9 cellular contexts compared by ENCODE assay signal in genomic region chr11:64801591-64802369, GRCh38. TPM values are rescaled to one million over a fixed set of nuclear protein-coding genes. Genes with fewer than 3 reads are reported as not detected.
A peak's percentile ranks its signal among the peaks of the same experiment; 100 is the strongest.
DNase-seq lines count a peak whose midpoint lies in the region; ATAC-seq, FAIRE-seq and TF ChIP-seq lines count a peak whose summit lies in the region.
"Had no signal": no experiment of that assay in that cellular context is flagged by ENCODE, and none has a peak within 500 bp of the region (broad histone marks: within the 10 kb centered on the region; RNA-seq: fewer than 3 reads in every experiment).

No MANE protein-coding gene starts in this region.

- no peak for DNase-seq in Calu3
- no peak for DNase-seq in H1 (ENCODE audit: low read depth in 1 of 2, low spot score in 2 of 2)
- no peak for DNase-seq in NCI-H2029 (lab: John Stamatoyannopoulos, UW)
- no peak for DNase-seq in NCI-H2196 treated with DMSO at 0.1 percent for 48 hours (lab: John Stamatoyannopoulos, UW; ENCODE audit: unreplicated experiment)
- DNase-seq: NCI-H1930 had no signal

- H3K79me2 ChIP-seq in OCI-LY3 (ENCODE audit: low read length) (peaks cover 16% of the 10 kb centered on the region), H1 (ENCODE audit: control insufficient read depth in 1 of 2, insufficient read depth in 2 of 2, low read length in 2 of 2) (no peaks in the 10 kb centered on the region), parathyroid adenoma (no peaks in the 10 kb centered on the region)

- peak overlapping the region; percentile 95 for H3K4me3 ChIP-seq in OCI-LY3 (ENCODE audit: low read length)
- H3K4me3 ChIP-seq in H1 (ENCODE audit: extremely low read depth in 1 of 4, insufficient read depth in 2 of 4, low read depth in 3 of 4, low read length in 4 of 4): peak overlapping the region in 1 of 4 experiments; percentile 71; a peak in 2 of 8 replicates
- H3K4me3 ChIP-seq in parathyroid adenoma (ENCODE audit: low read depth, low read length): peak overlapping the region; percentile 42

- no peak for TF ChIP-seq POLR2A in H1 (IDR thresholded peaks at IDR 0.05; ENCODE audit: control extremely low read depth in 1 of 2, low read depth in 2 of 2, low read length in 2 of 2)

- H2BK12ac ChIP-seq in H1 (ENCODE audit: low read depth, low read length): no peak overlapping the region

- H3K18ac ChIP-seq in H1 (ENCODE audit: extremely low read depth, low read length): no peak overlapping the region

- no peaks in the 10 kb centered on the region for H3K27me3 ChIP-seq in OCI-LY3 (ENCODE audit: low read depth, low read length)
- no peaks in the 10 kb centered on the region for H3K27me3 ChIP-seq in H1 (replicated peaks in 1 of 4; ENCODE audit: control insufficient read depth in 3 of 4, extremely low read depth in 1 of 4, insufficient read depth in 3 of 4, low read length in 3 of 4)
- H3K27me3 ChIP-seq in parathyroid adenoma (ENCODE audit: control insufficient read depth, insufficient read depth, low read length): no peaks in the 10 kb centered on the region

- H2AFZ ChIP-seq in OCI-LY3 (ENCODE audit: low read depth, low read length): peak overlapping the region; percentile 47; the same call in 1 of the 2 replicates
- H2AFZ ChIP-seq in H1 (ENCODE audit: low read length): no peak overlapping the region
- no peak overlapping the region for H2AFZ ChIP-seq in parathyroid adenoma

- no peak overlapping the region for H4K5ac ChIP-seq in H1 (ENCODE audit: insufficient read length, low read depth, low read length)

- no peak overlapping the region for H2BK15ac ChIP-seq in H1 (ENCODE audit: low read length)

- TF ChIP-seq RAD21 in H1 (IDR thresholded peaks at IDR 0.05 in 1 of 2, conservative IDR thresholded peaks at IDR 0.05 in 1 of 2; ENCODE audit: low read depth in 2 of 2, low read length in 2 of 2): no peak

- peaks cover 24% of the 10 kb centered on the region for H3K36me3 Mint-ChIP-seq in Calu3 (ENCODE audit: insufficient read depth, unreplicated experiment)

- no peak for FAIRE-seq in H1 (lab: Jason Lieb, UNC)

- H3K14ac ChIP-seq in H1 (ENCODE audit: insufficient read length): no peak overlapping the region

- no peak overlapping the region for H2BK20ac ChIP-seq in H1 (ENCODE audit: low read length)

- H3K27me3 Mint-ChIP-seq in Calu3 (ENCODE audit: unreplicated experiment): no peaks in the 10 kb centered on the region

- no peak overlapping the region for H2AK5ac ChIP-seq in H1 (ENCODE audit: low read depth, low read length)

- H3K9me3 ChIP-seq in OCI-LY3 (ENCODE audit: insufficient read depth, low read length): no peaks in the 10 kb centered on the region
- no peaks in the 10 kb centered on the region for H3K9me3 ChIP-seq in H1 (ENCODE audit: insufficient read depth in 2 of 2, low read depth in 1 of 2, low read length in 1 of 2)
- H3K9me3 ChIP-seq in parathyroid adenoma (ENCODE audit: control insufficient read depth, low read length): no peaks in the 10 kb centered on the region

- H3K36me3 ChIP-seq in OCI-LY3 (replicated peaks; ENCODE audit: low read depth, low read length) (peaks cover 33% of the 10 kb centered on the region), H1 (ENCODE audit: control insufficient read depth in 2 of 4, insufficient read depth in 4 of 4, low read length in 3 of 4) (peaks cover 4 to 10% (median 7%) of the 10 kb centered on the region in 4 experiments; a peak in 5 of 8 replicates), parathyroid adenoma (ENCODE audit: control insufficient read depth, insufficient read depth, low read length) (no peaks in the 10 kb centered on the region)

- no peaks in the 10 kb centered on the region for H3K9me3 Mint-ChIP-seq in Calu3 (ENCODE audit: low read depth, unreplicated experiment)

- H3K4me2 ChIP-seq in OCI-LY3 (ENCODE audit: low read length): peak overlapping the region; percentile 99
- H3K4me2 ChIP-seq in H1 (ENCODE audit: insufficient read depth in 1 of 2, low read depth in 2 of 2, low read length in 2 of 2): peak overlapping the region in 1 of 2 experiments; percentile 90; a peak in 1 of 4 replicates
- no peak overlapping the region for H3K4me2 ChIP-seq in parathyroid adenoma (ENCODE audit: low read length)

- no peak overlapping the region for H3K23ac ChIP-seq in H1 (ENCODE audit: insufficient read length)

- CTCF ChIA-PET in Calu3 (lab: Charles Lee): interaction anchor here (0.6 kb wide), 1 partner anchor 139 kb away, joined by 7 read pairs; no protein-coding TSS in a partner anchor
- CTCF ChIA-PET in H1 (lab: Charles Lee; ENCODE audit: partially characterized antibody): interaction anchor here (1.5 to 4.4 kb wide), 3 partner anchors 17 to 47 kb away, joined by 4 to 21 read pairs (median 18); no protein-coding TSS in a partner anchor

- POLR2A ChIA-PET in H1 (lab: Charles Lee; ENCODE audit: partially characterized antibody): interaction anchor here (1.0 to 1.9 kb wide), 7 partner anchors 8 to 313 kb away, joined by 3 to 6 read pairs (median 4); no protein-coding TSS in a partner anchor

- H3K4me1 Mint-ChIP-seq in Calu3 (ENCODE audit: low read depth, unreplicated experiment): peaks cover 18% of the 10 kb centered on the region

- H4K8ac ChIP-seq in H1 (ENCODE audit: extremely low read depth, insufficient read depth, low read length): 0 out of 2 replicates have a peak overlapping the region, but pooled peaks have one; percentile 17

- peak overlapping the region; percentile 68 for H3K4me3 Mint-ChIP-seq in Calu3 (ENCODE audit: low read depth, unreplicated experiment)

- TF ChIP-seq EP300 in H1 (IDR thresholded peaks at IDR 0.05; ENCODE audit: borderline replicate concordance in 1 of 2, low read depth in 2 of 2, low read length in 2 of 2): no peak

- ATAC-seq in HG03520 (IDR thresholded peaks at IDR 0.05; ENCODE audit: unreplicated experiment): no peak
- ATAC-seq in HG03095 (IDR thresholded peaks at IDR 0.05; ENCODE audit: unreplicated experiment): no peak

- H3K56ac ChIP-seq in H1 (replicated peaks; ENCODE audit: insufficient read length, low read depth, low read length): no peak overlapping the region

- H3K27ac ChIP-seq in OCI-LY3 (ENCODE audit: low read length) (peak overlapping the region; percentile 45), H1 (ENCODE audit: low read depth, low read length) (no peak overlapping the region), parathyroid adenoma (no peak overlapping the region)

- WGBS in H1 (ENCODE audit: extremely low coverage in 1 of 2, insufficient coverage in 1 of 2, insufficient read length in 1 of 2, insufficient replicate concordance in 2 of 2, low coverage in 1 of 2, low lambda C conversion rate in 2 of 2, missing lambda C conversion rate in 1 of 2), 2 experiments: 87% methylated on average over 12 of the region's 13 CpGs; no CpG with 5 or more reads in 1 of the 2 experiments

- no peak overlapping the region for H2BK120ac ChIP-seq in H1 (replicated peaks; ENCODE audit: low read depth, low read length)

- no peak overlapping the region for H2BK5ac ChIP-seq in H1 (ENCODE audit: low read depth, low read length)

- H3K4me1 ChIP-seq in OCI-LY3 (ENCODE audit: low read length) (peaks cover 19% of the 10 kb centered on the region), H1 (replicated peaks in 1 of 4; ENCODE audit: control insufficient read depth in 3 of 4, insufficient read depth in 4 of 4, low read length in 3 of 4) (peaks cover 0 to 14% (median 5%) of the 10 kb centered on the region in 4 experiments; a peak in 5 of 7 replicates), parathyroid adenoma (peaks cover 5% of the 10 kb centered on the region)

- intact Hi-C loops in Calu3 (cut with micrococcal nuclease; ENCODE audit: unreplicated experiment): no loop called here

- H4K91ac ChIP-seq in H1 (replicated peaks; ENCODE audit: insufficient read length, low read length): no peak overlapping the region

- TF ChIP-seq CTCF in Calu3 (IDR thresholded peaks at IDR 0.05; ENCODE audit: unreplicated experiment): no peak
- no peak for TF ChIP-seq CTCF in OCI-LY3 (IDR thresholded peaks at IDR 0.05; ENCODE audit: low read depth, low read length)
- TF ChIP-seq CTCF in H1 (IDR thresholded peaks at IDR 0.05; ENCODE audit: control extremely low read depth in 1 of 3, insufficient read depth in 1 of 3, low read depth in 1 of 3, low read length in 3 of 3): no peak
- TF ChIP-seq CTCF in parathyroid adenoma (IDR thresholded peaks at IDR 0.05): no peak

- no peak overlapping the region for H3K27ac Mint-ChIP-seq in Calu3 (ENCODE audit: unreplicated experiment)

- peak overlapping the region; percentile 77 for H3K9ac ChIP-seq in OCI-LY3 (ENCODE audit: low read length)
- H3K9ac ChIP-seq in H1 (replicated peaks in 1 of 4; ENCODE audit: extremely low read depth in 1 of 4, low read depth in 3 of 4, low read length in 3 of 4): no peak overlapping the region
- no peak overlapping the region for H3K9ac ChIP-seq in parathyroid adenoma

- H3K79me1 ChIP-seq in H1 (ENCODE audit: low read depth, low read length): no peaks in the 10 kb centered on the region; the same call in 1 of the 2 replicates

- BruUV-seq in Calu3 (replicated peaks; lab: Mats Ljungman, UMichigan): no TSS peak

- H4K20me1 ChIP-seq in OCI-LY3 (ENCODE audit: insufficient read depth, low read length) (no peaks in the 10 kb centered on the region), H1 (replicated peaks in 1 of 2; ENCODE audit: control insufficient read depth in 1 of 2, insufficient read depth in 2 of 2, low read length in 2 of 2) (peaks cover 0 to 6% of the 10 kb centered on the region in 2 experiments)

- H3K4ac ChIP-seq in H1 (replicated peaks; ENCODE audit: insufficient read length, low read depth, low read length): no peak overlapping the region

- peaks cover 8% of the 10 kb centered on the region; the same call in 1 of the 2 replicates for H3K23me2 ChIP-seq in H1 (ENCODE audit: low read depth, low read length)

RNA-seq across cellular contexts. Expression of gene MAP4K2, which starts 1.2 kb away (rescaled TPM):
- total RNA-seq in Calu3 (2022): 17.0 and 17.4 TPM in 2 replicates
- total RNA-seq in H1 (2021; fragmentation: NEBNext Ultra II Directional; extraction: Animal tissue kit (Norgen Biotek cat#: 25700)): 20.7 and 24.0 TPM in 2 replicates
- polyA plus RNA-seq in H1 (2011; rRNA removed): 20.1 and 25.3 TPM in 2 replicates
- polyA plus RNA-seq in H1 (2011; cell fraction: cytosol; rRNA removed): 22.2 TPM
- polyA plus RNA-seq in H1 (2011; cell fraction: nucleus; rRNA removed): 54.2 TPM
- polyA plus RNA-seq in H1 (2012, experiment 1 of 2): 14.0 to 19.1 TPM (median 15.9 TPM) in 4 replicates
- polyA plus RNA-seq in H1 (2012, experiment 2 of 2): 12.9 TPM
- polyA plus RNA-seq in H1 (2013, experiment 1 of 2): 11.2 TPM
- polyA plus RNA-seq in H1 (2013, experiment 2 of 2): 12.0 TPM
- 18.5 and 20.3 TPM in 2 replicates for polyA minus RNA-seq in H1 (2011; rRNA and poly(A)+ RNA removed)
- 11.0 TPM for polyA minus RNA-seq in H1 (2011; cell fraction: cytosol; rRNA and poly(A)+ RNA removed)
- 11.6 TPM for polyA minus RNA-seq in H1 (2011; cell fraction: nucleus; rRNA and poly(A)+ RNA removed)

RNA-seq across cellular contexts. Expression of gene MEN1, which starts 8.6 kb away (rescaled TPM):
- total RNA-seq in Calu3 (2022): 39.8 and 41.0 TPM in 2 replicates
- 56.3 and 56.9 TPM in 2 replicates for total RNA-seq in H1 (2021; fragmentation: NEBNext Ultra II Directional; extraction: Animal tissue kit (Norgen Biotek cat#: 25700))
- 47.2 and 78.5 TPM in 2 replicates for polyA plus RNA-seq in H1 (2011; rRNA removed)
- 43.0 TPM for polyA plus RNA-seq in H1 (2011; cell fraction: cytosol; rRNA removed)
- polyA plus RNA-seq in H1 (2011; cell fraction: nucleus; rRNA removed): 97.2 TPM
- polyA plus RNA-seq in H1 (2012, experiment 1 of 2): 37.5 to 59.8 TPM (median 54.2 TPM) in 4 replicates
- polyA plus RNA-seq in H1 (2012, experiment 2 of 2): 53.7 TPM
- 63.6 TPM for polyA plus RNA-seq in H1 (2013, experiment 1 of 2)
- polyA plus RNA-seq in H1 (2013, experiment 2 of 2): 66.9 TPM
- 22.9 and 27.9 TPM in 2 replicates for polyA minus RNA-seq in H1 (2011; rRNA and poly(A)+ RNA removed)
- 32.7 TPM for polyA minus RNA-seq in H1 (2011; cell fraction: cytosol; rRNA and poly(A)+ RNA removed)
- 27.2 TPM for polyA minus RNA-seq in H1 (2011; cell fraction: nucleus; rRNA and poly(A)+ RNA removed)

RNA-seq across cellular contexts. Expression of gene SF1, which starts 23.4 kb away (rescaled TPM):
- total RNA-seq in Calu3 (2022): 312 and 319 TPM in 2 replicates
- total RNA-seq in H1 (2021; fragmentation: NEBNext Ultra II Directional; extraction: Animal tissue kit (Norgen Biotek cat#: 25700)): 353 and 365 TPM in 2 replicates
- 72.7 and 110 TPM in 2 replicates for polyA plus RNA-seq in H1 (2011; rRNA removed)
- 70.0 TPM for polyA plus RNA-seq in H1 (2011; cell fraction: cytosol; rRNA removed)
- 197 TPM for polyA plus RNA-seq in H1 (2011; cell fraction: nucleus; rRNA removed)
- 259 to 328 TPM (median 273 TPM) in 4 replicates for polyA plus RNA-seq in H1 (2012, experiment 1 of 2)
- polyA plus RNA-seq in H1 (2012, experiment 2 of 2): 150 TPM
- polyA plus RNA-seq in H1 (2013, experiment 1 of 2): 194 TPM
- 181 TPM for polyA plus RNA-seq in H1 (2013, experiment 2 of 2)
- polyA minus RNA-seq in H1 (2011; rRNA and poly(A)+ RNA removed): 75.9 and 88.7 TPM in 2 replicates
- polyA minus RNA-seq in H1 (2011; cell fraction: cytosol; rRNA and poly(A)+ RNA removed): 107 TPM
- polyA minus RNA-seq in H1 (2011; cell fraction: nucleus; rRNA and poly(A)+ RNA removed): 210 TPM

RNA-seq across cellular contexts. Expression of gene PYGM, which starts 42.0 kb away (rescaled TPM):
- 1.4 and 1.8 TPM in 2 replicates for total RNA-seq in Calu3 (2022)
- 9.6 and 9.7 TPM in 2 replicates for total RNA-seq in H1 (2021; fragmentation: NEBNext Ultra II Directional; extraction: Animal tissue kit (Norgen Biotek cat#: 25700))
- polyA plus RNA-seq in H1 (2011; rRNA removed): 10.0 and 15.2 TPM in 2 replicates
- polyA plus RNA-seq in H1 (2011; cell fraction: cytosol; rRNA removed): 10.4 TPM
- polyA plus RNA-seq in H1 (2011; cell fraction: nucleus; rRNA removed): 20.9 TPM
- 9.2 to 15.4 TPM (median 13.0 TPM) in 4 replicates for polyA plus RNA-seq in H1 (2012, experiment 1 of 2)
- 11.5 TPM for polyA plus RNA-seq in H1 (2012, experiment 2 of 2)
- polyA plus RNA-seq in H1 (2013, experiment 1 of 2): 6.9 TPM
- 6.3 TPM for polyA plus RNA-seq in H1 (2013, experiment 2 of 2)
- 13.2 and 16.4 TPM in 2 replicates for polyA minus RNA-seq in H1 (2011; rRNA and poly(A)+ RNA removed)
- polyA minus RNA-seq in H1 (2011; cell fraction: cytosol; rRNA and poly(A)+ RNA removed): 12.3 TPM
- polyA minus RNA-seq in H1 (2011; cell fraction: nucleus; rRNA and poly(A)+ RNA removed): 5.4 TPM

RNA-seq across cellular contexts. Expression of gene CDC42BPG, which starts 42.7 kb away (rescaled TPM):
- 26.5 and 33.0 TPM in 2 replicates for total RNA-seq in Calu3 (2022)
- 10.6 and 12.3 TPM in 2 replicates for total RNA-seq in H1 (2021; fragmentation: NEBNext Ultra II Directional; extraction: Animal tissue kit (Norgen Biotek cat#: 25700))
- 3.7 and 6.7 TPM in 2 replicates for polyA plus RNA-seq in H1 (2011; rRNA removed)
- polyA plus RNA-seq in H1 (2011; cell fraction: cytosol; rRNA removed): 5.9 TPM
- 27.1 TPM for polyA plus RNA-seq in H1 (2011; cell fraction: nucleus; rRNA removed)
- polyA plus RNA-seq in H1 (2012, experiment 1 of 2): 6.2 to 12.1 TPM (median 10.3 TPM) in 4 replicates
- 4.7 TPM for polyA plus RNA-seq in H1 (2012, experiment 2 of 2)
- polyA plus RNA-seq in H1 (2013, experiment 1 of 2): 4.8 TPM
- 3.8 TPM for polyA plus RNA-seq in H1 (2013, experiment 2 of 2)
- polyA minus RNA-seq in H1 (2011; rRNA and poly(A)+ RNA removed): 4.5 and 4.9 TPM in 2 replicates
- polyA minus RNA-seq in H1 (2011; cell fraction: cytosol; rRNA and poly(A)+ RNA removed): 7.4 TPM
- polyA minus RNA-seq in H1 (2011; cell fraction: nucleus; rRNA and poly(A)+ RNA removed): 20.2 TPM
